Comparison of ENCODE assay signal across 17 cellular contexts in the genomic region with DNA sequence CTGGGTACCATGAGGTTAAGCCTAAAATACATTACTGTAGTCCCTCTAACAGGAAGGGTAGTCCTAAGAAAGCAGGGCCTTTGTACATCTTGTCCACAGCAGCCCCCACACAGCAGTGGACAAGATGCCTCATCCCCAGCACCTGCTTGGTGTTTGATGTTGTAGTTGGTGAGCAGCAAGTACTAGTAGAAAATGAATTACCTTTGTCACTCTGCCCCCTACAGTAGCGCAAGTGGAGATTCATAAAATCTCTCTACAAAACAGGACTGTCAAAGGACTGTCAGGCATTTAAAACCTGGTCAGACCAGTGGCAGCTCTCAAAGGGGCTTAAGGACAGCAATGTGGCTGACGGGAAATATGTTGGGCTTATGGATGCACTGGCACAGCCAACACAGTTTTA.
A peak's percentile ranks its signal among the peaks of the same experiment; 100 is the strongest.
DNase-seq lines count a peak whose midpoint lies in the region; ATAC-seq and TF ChIP-seq lines count a peak whose summit lies in the region.
"Had no signal": no experiment of that assay in that cellular context is flagged by ENCODE, and none has a peak within 500 bp of the region (broad histone marks: within the 10 kb centered on the region; RNA-seq: fewer than 3 reads in every experiment).

No MANE protein-coding gene starts in this region.

- H3K4me3 ChIP-seq in astrocyte of the cerebellum (ENCODE audit: low read depth, low read length) = no peak overlapping the region
- H3K4me3 ChIP-seq in lower lobe of right lung = no peak overlapping the region
- H3K4me3 ChIP-seq in CD8-positive, alpha-beta T cell (ENCODE audit: low read depth, low read length) = no peak overlapping the region
- H3K4me3 ChIP-seq in effector memory CD4-positive, alpha-beta T cell (ENCODE audit: insufficient read depth, low read depth, low read length, poor library complexity, severe bottlenecking) = no peak overlapping the region
- H3K4me3 ChIP-seq: prostate gland had no signal

- ATAC-seq in lower lobe of right lung = peak in 1 of 2 donors; percentile 72
- ATAC-seq in CD8-positive, alpha-beta T cell = no peak
- ATAC-seq: activated CD8-positive, alpha-beta T cell treated with anti-CD3 and anti-CD28 coated beads for 36 hours had no signal

- peaks cover 71% of the 10 kb centered on the region for H3K27me3 Mint-ChIP-seq in CD8-positive, alpha-beta T cell (ENCODE audit: low read depth)

- DNase-seq in DMS53 treated with DMSO at 0.1 percent for 48 hours (lab: John Stamatoyannopoulos, UW; ENCODE audit: unreplicated experiment) = peak; percentile 71
- DNase-seq in NCI-H1694 (lab: John Stamatoyannopoulos, UW) = peak; percentile 24
- no peak for DNase-seq in astrocyte of the cerebellum (ENCODE audit: low read depth)
- DNase-seq in lower lobe of right lung = no peak
- DNase-seq in activated naive CD4-positive, alpha-beta T cell (lab: John Stamatoyannopoulos, UW) = no peak
- DNase-seq in CD8-positive, alpha-beta T cell = no peak
- DNase-seq in hypothalamus (lab: John Stamatoyannopoulos, UW) = no peak
- no peak for DNase-seq in effector memory CD4-positive, alpha-beta T cell
- DNase-seq: activated CD8-positive, alpha-beta T cell treated with anti-CD3 and anti-CD28 coated beads for 36 hours; Caco-2; cortex of kidney; mammary epithelial cell; stimulated activated CD4-positive, alpha-beta T cell treated with anti-CD3 and anti-CD28 coated beads, Interleukin-4, amount 100 ng/mL, for 4 hours; SW 1271 had no signal

- H3K4me1 Mint-ChIP-seq in CD8-positive, alpha-beta T cell (ENCODE audit: low read depth) = peaks cover 16% of the 10 kb centered on the region

- CTCF ChIA-PET in CD8-positive, alpha-beta T cell (lab: Charles Lee) = no interaction called here

- intact Hi-C loops in lower lobe of right lung (cut with DNase I) = loop anchor here (10.0 kb wide), 1 partner anchor 81 kb away; no protein-coding TSS in a partner anchor
- intact Hi-C loops in CD8-positive, alpha-beta T cell (cut with DNase I, micrococcal nuclease) = no loop called here

- peaks cover 8% of the 10 kb centered on the region for H3K4me1 ChIP-seq in lower lobe of right lung
- no peaks in the 10 kb centered on the region for H3K4me1 ChIP-seq in CD8-positive, alpha-beta T cell (ENCODE audit: insufficient read depth, low read length)
- H3K4me1 ChIP-seq in effector memory CD4-positive, alpha-beta T cell (ENCODE audit: control insufficient read depth, insufficient read depth, low read length, poor library complexity, severe bottlenecking) = peaks cover 6% of the 10 kb centered on the region
- H3K4me1 ChIP-seq: Caco-2, prostate gland had no signal

- no peak overlapping the region for H3K27ac Mint-ChIP-seq in CD8-positive, alpha-beta T cell
- H3K27ac Mint-ChIP-seq: activated CD8-positive, alpha-beta T cell treated with anti-CD3 and anti-CD28 coated beads for 36 hours; activated naive CD8-positive, alpha-beta T cell had no signal

- POLR2A ChIA-PET in CD8-positive, alpha-beta T cell (lab: Charles Lee) = no interaction called here

- in situ Hi-C loops in astrocyte of the cerebellum (cut with HindIII; ENCODE audit: low sequenced_read_pairs) = no loop called here

- no peaks in the 10 kb centered on the region for H3K36me3 Mint-ChIP-seq in CD8-positive, alpha-beta T cell
- H3K36me3 Mint-ChIP-seq: activated naive CD8-positive, alpha-beta T cell had no signal

- no peak overlapping the region for H3K27ac ChIP-seq in lower lobe of right lung
- no peak overlapping the region for H3K27ac ChIP-seq in CD8-positive, alpha-beta T cell (ENCODE audit: low read depth, low read length)
- H3K27ac ChIP-seq in effector memory CD4-positive, alpha-beta T cell (ENCODE audit: insufficient read depth, low read length, poor library complexity, severe bottlenecking) = no peak overlapping the region
- H3K27ac ChIP-seq: KMS-11, prostate gland had no signal

- H3K27me3 ChIP-seq in lower lobe of right lung (ENCODE audit: low read depth) = peaks cover 62% of the 10 kb centered on the region
- peaks cover 6% of the 10 kb centered on the region for H3K27me3 ChIP-seq in CD8-positive, alpha-beta T cell (ENCODE audit: insufficient read depth, low read length)
- peaks cover 35% of the 10 kb centered on the region for H3K27me3 ChIP-seq in effector memory CD4-positive, alpha-beta T cell (replicated peaks; ENCODE audit: control insufficient read depth, insufficient read depth, low read length, poor library complexity, severe bottlenecking)

- H3K4me3 Mint-ChIP-seq in CD8-positive, alpha-beta T cell = no peak overlapping the region
- H3K4me3 Mint-ChIP-seq: activated CD8-positive, alpha-beta T cell treated with anti-CD3 and anti-CD28 coated beads for 36 hours; activated naive CD8-positive, alpha-beta T cell had no signal

- no peaks in the 10 kb centered on the region for H3K9me3 ChIP-seq in lower lobe of right lung
- no peaks in the 10 kb centered on the region for H3K9me3 ChIP-seq in CD8-positive, alpha-beta T cell (ENCODE audit: low read length)
- no peaks in the 10 kb centered on the region for H3K9me3 ChIP-seq in effector memory CD4-positive, alpha-beta T cell (ENCODE audit: control insufficient read depth, low read length)
- H3K9me3 ChIP-seq: Caco-2, prostate gland had no signal

- H3K36me3 ChIP-seq in lower lobe of right lung = no peaks in the 10 kb centered on the region
- no peaks in the 10 kb centered on the region for H3K36me3 ChIP-seq in CD8-positive, alpha-beta T cell (ENCODE audit: insufficient read depth, low read length)
- no peaks in the 10 kb centered on the region for H3K36me3 ChIP-seq in effector memory CD4-positive, alpha-beta T cell (ENCODE audit: control insufficient read depth, insufficient read depth, low read length)
- H3K36me3 ChIP-seq: prostate gland had no signal

- TF ChIP-seq CTCF in astrocyte of the cerebellum (IDR thresholded peaks at IDR 0.05; ENCODE audit: low read depth, low read length, missing control alignments) = peak; percentile 20
- peak; percentile 26 for TF ChIP-seq CTCF in lower lobe of right lung (IDR thresholded peaks at IDR 0.05)
- TF ChIP-seq CTCF in CD8-positive, alpha-beta T cell (IDR thresholded peaks at IDR 0.05) = no peak

- H3K9me3 Mint-ChIP-seq in CD8-positive, alpha-beta T cell = no peaks in the 10 kb centered on the region
- H3K9me3 Mint-ChIP-seq: activated CD8-positive, alpha-beta T cell treated with anti-CD3 and anti-CD28 coated beads for 36 hours had no signal

Comparison
In these comparisons a context has a peak if more than half of its experiments do, and no peak if none do; other contexts are left out.
1. DNase-seq: peak in DMS53 treated with DMSO at 0.1 percent for 48 hours (single experiment) and NCI-H1694 (single experiment); none in astrocyte of the cerebellum (single experiment), lower lobe of right lung (single experiment), activated naive CD4-positive, alpha-beta T cell (0 of 4), CD8-positive, alpha-beta T cell (0 of 7), hypothalamus (0 of 51) and effector memory CD4-positive, alpha-beta T cell (0 of 3).